In the genomic region with DNA sequence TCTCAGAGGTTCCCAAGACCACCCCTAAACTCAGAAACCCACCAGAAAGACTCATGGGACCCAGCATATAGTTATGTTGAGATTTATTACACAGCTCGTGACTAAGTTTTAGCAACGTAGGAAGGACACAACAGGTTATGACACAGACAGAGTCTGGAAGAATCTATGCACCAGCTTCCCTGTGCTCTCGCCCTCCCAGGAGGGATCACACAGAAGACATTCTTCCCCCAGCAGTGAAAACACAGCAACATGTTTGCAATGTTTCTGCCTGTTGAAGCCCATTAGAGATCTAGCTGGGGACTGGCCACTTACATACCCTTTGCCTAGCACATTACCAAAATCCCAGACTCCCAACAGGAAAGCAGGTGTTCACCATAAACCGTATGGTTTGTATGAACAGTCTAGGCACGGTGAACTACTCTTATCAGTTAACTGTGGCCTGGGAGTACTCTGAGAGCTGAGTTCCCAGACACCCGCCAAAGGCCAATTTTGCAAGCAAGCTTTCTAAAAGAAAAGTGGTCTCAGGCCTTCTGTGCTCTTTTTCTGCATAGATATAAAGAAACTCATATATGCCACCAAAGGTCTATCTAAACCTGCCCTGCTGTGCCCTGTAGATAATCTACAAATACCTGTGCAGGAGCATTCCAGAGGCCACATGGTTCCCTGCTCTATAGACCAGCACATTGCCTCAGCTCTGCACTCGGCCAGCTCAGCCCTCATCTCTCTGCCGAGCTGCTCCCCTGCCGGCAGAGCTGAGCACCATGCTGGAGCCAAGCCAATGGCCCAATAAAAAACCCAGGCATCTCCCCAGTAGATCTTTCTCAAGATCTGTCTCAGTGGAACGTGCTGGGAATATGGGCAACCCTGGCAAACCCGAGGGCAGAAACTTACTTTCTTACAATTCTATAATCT, we compare ENCODE assay signal across 12 cellular contexts.
DNase-seq lines count a peak whose midpoint lies in the region; ATAC-seq and TF ChIP-seq lines count a peak whose summit lies in the region.
"Had no signal": no experiment of that assay in that cellular context is flagged by ENCODE, and none has a peak within 500 bp of the region (broad histone marks: within the 10 kb centered on the region; RNA-seq: fewer than 3 reads in every experiment).

No MANE protein-coding gene starts in this region.

- H3K4me3 ChIP-seq in endodermal cell (ENCODE audit: low read length) = no peak overlapping the region
- H3K4me3 ChIP-seq in lower lobe of right lung = no peak overlapping the region
- H3K4me3 ChIP-seq: BLaER1 treated with 17β-estradiol and CSF1 and Interleukin-3, amounts not matched to agents 10 nM and 100 nM had no signal

- DNase-seq in stimulated activated naive CD8-positive, alpha-beta T cell treated with anti-CD3 and anti-CD28 coated beads, Interleukin-15, amount 100 ng/mL, for 72 hours = no peak
- DNase-seq in stimulated activated naive CD8-positive, alpha-beta T cell treated with anti-CD3 and anti-CD28 coated beads, Interleukin-15, Interleukin-2, amounts not matched to agents 100 U/mL and 50 U/mL, for 24 hours = no peak
- DNase-seq in endodermal cell (no peak), lower lobe of right lung (no peak), natural killer cell (no peak)
- DNase-seq in stimulated activated naive CD4-positive, alpha-beta T cell (lab: John Stamatoyannopoulos, UW) = no peak
- DNase-seq: activated CD4-positive, alpha-beta memory T cell treated with anti-CD3 and anti-CD28 coated beads, Interleukin-2, amount 10 ng/mL, durations not matched to agents 7 days and 5 days; OCI-M1 had no signal

- 90 to 92% methylated on average over 9 to 11 of the region's 11 CpGs for WGBS in endodermal cell (ENCODE audit: insufficient coverage in 1 of 2, insufficient read length in 1 of 2), 2 experiments

- no peaks in the 10 kb centered on the region for H3K9me3 ChIP-seq in endodermal cell (ENCODE audit: control insufficient read depth, low read length)
- no peaks in the 10 kb centered on the region for H3K9me3 ChIP-seq in lower lobe of right lung
- H3K9me3 ChIP-seq: BLaER1 treated with 17β-estradiol and CSF1 and Interleukin-3, amounts not matched to agents 10 nM and 100 nM had no signal

- H3K4me3 Mint-ChIP-seq in stimulated activated naive CD8-positive, alpha-beta T cell treated with anti-CD3 and anti-CD28 coated beads, Interleukin-15, amount 100 ng/mL, for 72 hours = no peak overlapping the region
- no peak overlapping the region for H3K4me3 Mint-ChIP-seq in endodermal cell
- no peak overlapping the region for H3K4me3 Mint-ChIP-seq in natural killer cell
- H3K4me3 Mint-ChIP-seq: activated CD4-positive, alpha-beta memory T cell treated with anti-CD3 and anti-CD28 coated beads, Interleukin-2, amount 10 ng/mL, durations not matched to agents 7 days and 5 days had no signal

- intact Hi-C loops in lower lobe of right lung (cut with DNase I) (no loop called here), natural killer cell (cut with micrococcal nuclease) (no loop called here)

- H3K9ac ChIP-seq in endodermal cell (ENCODE audit: extremely low read depth, low read length, poor library complexity, severe bottlenecking) = no peak overlapping the region
- H3K9ac ChIP-seq: BLaER1 treated with 17β-estradiol and CSF1 and Interleukin-3, amounts not matched to agents 10 nM and 100 nM; KMS-11 had no signal

- H3K27me3 ChIP-seq in endodermal cell (ENCODE audit: control insufficient read depth, insufficient read depth, low read length, poor library complexity, severe bottlenecking) = peaks cover 2% of the 10 kb centered on the region
- no peaks in the 10 kb centered on the region for H3K27me3 ChIP-seq in lower lobe of right lung (ENCODE audit: low read depth)
- H3K27me3 ChIP-seq: BLaER1 treated with 17β-estradiol and CSF1 and Interleukin-3, amounts not matched to agents 10 nM and 100 nM had no signal

- peaks cover 13% of the 10 kb centered on the region for H3K36me3 Mint-ChIP-seq in endodermal cell (ENCODE audit: low read depth)
- H3K36me3 Mint-ChIP-seq in natural killer cell = no peaks in the 10 kb centered on the region

- H3K9me3 Mint-ChIP-seq in stimulated activated naive CD8-positive, alpha-beta T cell treated with anti-CD3 and anti-CD28 coated beads, Interleukin-15, amount 100 ng/mL, for 72 hours = no peaks in the 10 kb centered on the region
- H3K9me3 Mint-ChIP-seq in endodermal cell (no peaks in the 10 kb centered on the region), natural killer cell (no peaks in the 10 kb centered on the region)
- H3K9me3 Mint-ChIP-seq: activated CD4-positive, alpha-beta memory T cell treated with anti-CD3 and anti-CD28 coated beads, Interleukin-2, amount 10 ng/mL, durations not matched to agents 7 days and 5 days had no signal

- peaks cover 13% of the 10 kb centered on the region for H3K36me3 ChIP-seq in endodermal cell (ENCODE audit: control insufficient read depth, insufficient read depth, low read length)
- H3K36me3 ChIP-seq in lower lobe of right lung = no peaks in the 10 kb centered on the region
- H3K36me3 ChIP-seq: BLaER1 treated with 17β-estradiol and CSF1 and Interleukin-3, amounts not matched to agents 10 nM and 100 nM had no signal

- H3K4me1 ChIP-seq in endodermal cell (ENCODE audit: control insufficient read depth, insufficient read depth, low read length) (peaks cover 5% of the 10 kb centered on the region), lower lobe of right lung (no peaks in the 10 kb centered on the region)
- H3K4me1 ChIP-seq: BLaER1 treated with 17β-estradiol and CSF1 and Interleukin-3, amounts not matched to agents 10 nM and 100 nM had no signal

- ATAC-seq in stimulated activated naive CD8-positive, alpha-beta T cell treated with anti-CD3 and anti-CD28 coated beads, Interleukin-15, amount 100 ng/mL, for 72 hours = peak; percentile 33
- ATAC-seq in stimulated activated naive CD8-positive, alpha-beta T cell treated with anti-CD3 and anti-CD28 coated beads, Interleukin-15, Interleukin-2, amounts not matched to agents 100 U/mL and 50 U/mL, for 24 hours = no peak
- ATAC-seq in lower lobe of right lung (peak; percentile 61 to 65), natural killer cell (no peak), HG03442 (IDR thresholded peaks at IDR 0.05; ENCODE audit: unreplicated experiment) (no peak), HG03095 (IDR thresholded peaks at IDR 0.05; ENCODE audit: unreplicated experiment) (no peak)

- H3K4me1 Mint-ChIP-seq in stimulated activated naive CD8-positive, alpha-beta T cell treated with anti-CD3 and anti-CD28 coated beads, Interleukin-15, amount 100 ng/mL, for 72 hours = no peaks in the 10 kb centered on the region
- H3K4me1 Mint-ChIP-seq in endodermal cell (peaks cover 11% of the 10 kb centered on the region), natural killer cell (no peaks in the 10 kb centered on the region)
- H3K4me1 Mint-ChIP-seq: activated CD4-positive, alpha-beta memory T cell treated with anti-CD3 and anti-CD28 coated beads, Interleukin-2, amount 10 ng/mL, durations not matched to agents 7 days and 5 days had no signal

- H3K27ac ChIP-seq in endodermal cell (ENCODE audit: low read depth, low read length) = no peak overlapping the region
- H3K27ac ChIP-seq in lower lobe of right lung = no peak overlapping the region
- H3K27ac ChIP-seq: BLaER1 treated with 17β-estradiol and CSF1 and Interleukin-3, amounts not matched to agents 10 nM and 100 nM; KMS-11 had no signal

- no peaks in the 10 kb centered on the region for H3K27me3 Mint-ChIP-seq in stimulated activated naive CD8-positive, alpha-beta T cell treated with anti-CD3 and anti-CD28 coated beads, Interleukin-15, amount 100 ng/mL, for 72 hours
- H3K27me3 Mint-ChIP-seq in endodermal cell (ENCODE audit: insufficient read depth) (peaks cover 12% of the 10 kb centered on the region), natural killer cell (ENCODE audit: low read depth in 2 of 2) (peaks cover 3 to 4% of the 10 kb centered on the region in 2 donors)

- H3K27ac Mint-ChIP-seq in stimulated activated naive CD8-positive, alpha-beta T cell treated with anti-CD3 and anti-CD28 coated beads, Interleukin-15, amount 100 ng/mL, for 72 hours = no peak overlapping the region
- H3K27ac Mint-ChIP-seq in endodermal cell = no peak overlapping the region
- H3K27ac Mint-ChIP-seq in natural killer cell = no peak overlapping the region
- H3K27ac Mint-ChIP-seq: activated CD4-positive, alpha-beta memory T cell treated with anti-CD3 and anti-CD28 coated beads, Interleukin-2, amount 10 ng/mL, durations not matched to agents 7 days and 5 days had no signal

- TF ChIP-seq CTCF in endodermal cell (conservative IDR thresholded peaks at IDR 0.05) = peak; percentile 35
- TF ChIP-seq CTCF in lower lobe of right lung (IDR thresholded peaks at IDR 0.05) = peak; percentile 8
- no peak for TF ChIP-seq CTCF in natural killer cell (IDR thresholded peaks at IDR 0.05)

Comparison
In these comparisons a context has a peak if more than half of its experiments do, and no peak if none do; other contexts are left out.
1. ATAC-seq: peak in stimulated activated naive CD8-positive, alpha-beta T cell treated with anti-CD3 and anti-CD28 coated beads, Interleukin-15, amount 100 ng/mL, for 72 hours (single experiment) and lower lobe of right lung (2 of 2); none in stimulated activated naive CD8-positive, alpha-beta T cell treated with anti-CD3 and anti-CD28 coated beads, Interleukin-15, Interleukin-2, amounts not matched to agents 100 U/mL and 50 U/mL, for 24 hours (single experiment), natural killer cell (0 of 3), HG03442 (single experiment) and HG03095 (single experiment).